Comparison of ENCODE assay signal across 1 cellular context in genomic region chr7:66075590-66076458, GRCh38.
TF ChIP-seq lines count a peak whose summit lies in the region.

Gene ASL, plus strand, starts transcription at chr7:66075819. Its CDS starts 263 bp downstream, at chr7:66076082.

TF ChIP-seq in HepG2, 621 proteins besides CTCF, POLR2A, EP300 and RAD21 (continued from another document and continues in another):
- TF ChIP-seq SPEN (CRISPR knock-in tag; IDR thresholded peaks at IDR 0.05; ENCODE audit: low read depth) (peak; percentile 70; the same call in 1 of the 2 replicates), ZFP1 (CRISPR knock-in tag; IDR thresholded peaks at IDR 0.05) (no peak), ZNF549 (CRISPR knock-in tag; IDR thresholded peaks at IDR 0.05) (no peak), ASH2L (IDR thresholded peaks at IDR 0.05; ENCODE audit: insufficient read length, low read depth, low read length) (peak; percentile 62), ZNF577 (CRISPR knock-in tag; IDR thresholded peaks at IDR 0.05; ENCODE audit: borderline replicate concordance, low read depth) (no peak), ZNF280B (CRISPR knock-in tag; IDR thresholded peaks at IDR 0.05; ENCODE audit: borderline replicate concordance) (no peak), HIVEP1 (CRISPR knock-in tag; IDR thresholded peaks at IDR 0.05) (no peak; the same call in 1 of the 2 replicates), ZBTB34 (CRISPR knock-in tag; IDR thresholded peaks at IDR 0.05) (no peak), ZNF431 (CRISPR knock-in tag; IDR thresholded peaks at IDR 0.05; ENCODE audit: borderline replicate concordance, low read depth) (no peak), THRA (CRISPR knock-in tag; IDR thresholded peaks at IDR 0.05; ENCODE audit: borderline replicate concordance) (peak; percentile 75), ZNF264 (CRISPR knock-in tag; IDR thresholded peaks at IDR 0.05) (0 out of 2 replicates have a peak, but pooled peaks have one; percentile 33), ZNF333 (CRISPR knock-in tag; IDR thresholded peaks at IDR 0.05; ENCODE audit: borderline replicate concordance) (no peak), SALL1 (CRISPR knock-in tag; IDR thresholded peaks at IDR 0.05) (peak; percentile 87), TEAD3 (CRISPR knock-in tag; optimal IDR thresholded peaks at IDR 0.05; ENCODE audit: borderline replicate concordance) (peak; percentile 5), REXO4 (CRISPR knock-in tag; IDR thresholded peaks at IDR 0.05; ENCODE audit: borderline replicate concordance) (no peak), MED8 (CRISPR knock-in tag; IDR thresholded peaks at IDR 0.05; ENCODE audit: insufficient replicate concordance) (no peak), TRAFD1 (CRISPR knock-in tag; IDR thresholded peaks at IDR 0.05; ENCODE audit: borderline replicate concordance) (no peak), SNAPC4 (CRISPR knock-in tag; IDR thresholded peaks at IDR 0.05) (no peak), ATF1 (CRISPR knock-in tag; IDR thresholded peaks at IDR 0.05) (no peak), NFRKB (IDR thresholded peaks at IDR 0.05) (no peak), WIZ (CRISPR knock-in tag; IDR thresholded peaks at IDR 0.05) (no peak), AGO1 (IDR thresholded peaks at IDR 0.05; ENCODE audit: low read depth, low read length, poor library complexity, severe bottlenecking) (no peak), HMG20B (CRISPR knock-in tag; conservative IDR thresholded peaks at IDR 0.05) (no peak), TBL1XR1 (IDR thresholded peaks at IDR 0.05; ENCODE audit: borderline replicate concordance, low read length, partially characterized antibody) (no peak), ZBTB40 (IDR thresholded peaks at IDR 0.05) (no peak), ZBTB40 (CRISPR knock-in tag; IDR thresholded peaks at IDR 0.05) (no peak), TEF (CRISPR knock-in tag; IDR thresholded peaks at IDR 0.05) (no peak), ETS1 (CRISPR knock-in tag; IDR thresholded peaks at IDR 0.05) (no peak), ZNF136 (CRISPR knock-in tag; IDR thresholded peaks at IDR 0.05; ENCODE audit: low read depth) (peak; percentile 73; the same call in 1 of the 2 replicates), ZSCAN30 (CRISPR knock-in tag; IDR thresholded peaks at IDR 0.05) (no peak), ZNF17 (CRISPR knock-in tag; IDR thresholded peaks at IDR 0.05) (no peak), ZNF768 (CRISPR knock-in tag; IDR thresholded peaks at IDR 0.05) (peak; percentile 35; the same call in 1 of the 2 replicates), XRCC5 (optimal IDR thresholded peaks at IDR 0.05; ENCODE audit: low read length) (no peak), HNRNPH1 (optimal IDR thresholded peaks at IDR 0.05; ENCODE audit: low read depth, low read length) (no peak), ZNF501 (CRISPR knock-in tag; IDR thresholded peaks at IDR 0.05) (no peak; the same call in 1 of the 2 replicates)
